ENCODE assay signal across 13 cellular contexts in the genomic region with DNA sequence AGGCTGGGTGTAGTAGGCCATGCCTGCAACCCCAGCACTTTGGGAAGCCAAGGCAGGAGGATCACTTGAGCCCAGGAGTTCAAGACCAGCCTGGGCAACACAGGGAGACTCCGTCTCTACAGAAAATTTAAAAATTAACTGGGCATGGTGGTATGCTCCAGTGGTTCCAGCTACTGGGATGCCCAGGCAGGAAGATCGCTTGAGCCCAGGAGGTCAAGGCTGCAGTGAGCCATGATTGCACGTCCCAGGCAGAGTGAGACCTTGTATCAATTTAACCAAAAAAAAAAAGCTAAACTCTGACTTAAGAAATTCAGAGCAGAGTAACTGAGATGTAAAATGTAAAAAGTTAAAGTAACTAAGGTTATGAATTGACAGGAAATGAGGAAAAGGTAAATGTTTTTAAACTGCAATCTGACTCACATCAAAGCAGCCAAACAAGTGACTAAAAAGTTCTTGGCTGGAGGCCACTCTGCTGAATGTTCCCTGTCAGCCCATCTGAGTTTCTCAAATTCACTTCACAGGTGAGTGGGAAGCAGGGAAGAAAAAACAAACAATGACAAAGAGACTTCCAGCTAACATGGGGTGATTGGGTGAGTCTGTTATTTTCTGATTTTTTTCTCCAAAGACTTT. TPM values are rescaled to one million over a fixed set of nuclear protein-coding genes. Genes with fewer than 3 reads are reported as not detected.
DNase-seq lines count a peak whose midpoint lies in the region; ATAC-seq and TF ChIP-seq lines count a peak whose summit lies in the region.
"Had no signal": no experiment of that assay in that cellular context is flagged by ENCODE, and none has a peak within 500 bp of the region (broad histone marks: within the 10 kb centered on the region; RNA-seq: fewer than 3 reads in every experiment).

No MANE protein-coding gene starts in this region.

- peak; percentile 45 for DNase-seq in A172 (ENCODE audit: low spot score)
- DNase-seq in ELR (ENCODE audit: low read depth): peak; percentile 47
- peak; percentile 60 for DNase-seq in kidney epithelial cell (ENCODE audit: low read depth)
- DNase-seq in NCI-H2081 treated with DMSO at 0.1 percent for 48 hours (lab: John Stamatoyannopoulos, UW): no peak
- DNase-seq in activated T-helper 1 cell treated with anti-CD3 and anti-CD28 coated beads, Interleukin-12 subunit alpha, Interleukin-12 subunit beta, Interleukin-2, Interleukin-4 antibody, amounts not matched to agents 30 ng/mL and 10 ng/mL and 1 ng/mL, durations not matched to agents 14 hours and 24 hours and 36 hours (ENCODE audit: low spot score): no peak
- no peak for DNase-seq in activated CD4-positive, alpha-beta memory T cell treated with anti-CD3 and anti-CD28 coated beads, Interleukin-2, amount 10 ng/mL, durations not matched to agents 7 days and 5 days
- DNase-seq: activated CD4-positive, alpha-beta T cell treated with anti-CD3 and anti-CD28 coated beads for 1 hour; left ventricle myocardium inferior; sigmoid colon had no signal

- CTCF ChIA-PET in activated CD4-positive, alpha-beta memory T cell treated with anti-CD3 and anti-CD28 coated beads, Interleukin-2, amount 10 ng/mL, durations not matched to agents 7 days and 5 days (lab: Charles Lee): no interaction called here

- H3K36me3 Mint-ChIP-seq in activated T-helper 1 cell treated with anti-CD3 and anti-CD28 coated beads, Interleukin-12 subunit alpha, Interleukin-12 subunit beta, Interleukin-2, Interleukin-4 antibody, amounts not matched to agents 30 ng/mL and 10 ng/mL and 1 ng/mL, durations not matched to agents 14 hours and 24 hours and 36 hours (ENCODE audit: low read depth): no peaks in the 10 kb centered on the region
- no peaks in the 10 kb centered on the region for H3K36me3 Mint-ChIP-seq in activated CD4-positive, alpha-beta memory T cell treated with anti-CD3 and anti-CD28 coated beads, Interleukin-2, amount 10 ng/mL, durations not matched to agents 7 days and 5 days (ENCODE audit: low read depth)
- no peaks in the 10 kb centered on the region for H3K36me3 Mint-ChIP-seq in stimulated activated memory B cell treated with anti-CD40 and anti-IgM and Interleukin-4, amounts not matched to agents 10 μg/mL and 1 μg/mL and 100 μg/mL, for 72 hours
- H3K36me3 Mint-ChIP-seq: activated naive CD8-positive, alpha-beta T cell; CD14-positive monocyte had no signal

- H3K27me3 ChIP-seq in kidney epithelial cell (ENCODE audit: control insufficient read depth, insufficient read depth, low read length): no peaks in the 10 kb centered on the region
- H3K27me3 ChIP-seq: sigmoid colon had no signal

- H3K27ac ChIP-seq in VCaP: peak overlapping the region; percentile 93
- H3K27ac ChIP-seq: left ventricle myocardium inferior, sigmoid colon had no signal

- H3K27me3 Mint-ChIP-seq in activated T-helper 1 cell treated with anti-CD3 and anti-CD28 coated beads, Interleukin-12 subunit alpha, Interleukin-12 subunit beta, Interleukin-2, Interleukin-4 antibody, amounts not matched to agents 30 ng/mL and 10 ng/mL and 1 ng/mL, durations not matched to agents 14 hours and 24 hours and 36 hours (ENCODE audit: insufficient read depth): no peaks in the 10 kb centered on the region
- no peaks in the 10 kb centered on the region for H3K27me3 Mint-ChIP-seq in activated CD4-positive, alpha-beta memory T cell treated with anti-CD3 and anti-CD28 coated beads, Interleukin-2, amount 10 ng/mL, durations not matched to agents 7 days and 5 days
- no peaks in the 10 kb centered on the region for H3K27me3 Mint-ChIP-seq in stimulated activated memory B cell treated with anti-CD40 and anti-IgM and Interleukin-4, amounts not matched to agents 10 μg/mL and 1 μg/mL and 100 μg/mL, for 72 hours
- H3K27me3 Mint-ChIP-seq: activated naive CD8-positive, alpha-beta T cell had no signal

- no peak overlapping the region for H3K27ac Mint-ChIP-seq in activated T-helper 1 cell treated with anti-CD3 and anti-CD28 coated beads, Interleukin-12 subunit alpha, Interleukin-12 subunit beta, Interleukin-2, Interleukin-4 antibody, amounts not matched to agents 30 ng/mL and 10 ng/mL and 1 ng/mL, durations not matched to agents 14 hours and 24 hours and 36 hours
- H3K27ac Mint-ChIP-seq in activated CD4-positive, alpha-beta memory T cell treated with anti-CD3 and anti-CD28 coated beads, Interleukin-2, amount 10 ng/mL, durations not matched to agents 7 days and 5 days: no peak overlapping the region
- no peak overlapping the region for H3K27ac Mint-ChIP-seq in stimulated activated memory B cell treated with anti-CD40 and anti-IgM and Interleukin-4, amounts not matched to agents 10 μg/mL and 1 μg/mL and 100 μg/mL, for 72 hours
- H3K27ac Mint-ChIP-seq: activated naive CD8-positive, alpha-beta T cell; CD14-positive monocyte had no signal

- ATAC-seq in stimulated activated memory B cell treated with anti-CD40 and anti-IgM and Interleukin-4, amounts not matched to agents 10 μg/mL and 1 μg/mL and 100 μg/mL, for 72 hours: no peak

- H3K4me3 ChIP-seq in kidney epithelial cell (ENCODE audit: low read depth, low read length): no peak overlapping the region
- H3K4me3 ChIP-seq: left ventricle myocardium inferior, sigmoid colon had no signal

- no peak overlapping the region for H3K4me3 Mint-ChIP-seq in activated T-helper 1 cell treated with anti-CD3 and anti-CD28 coated beads, Interleukin-12 subunit alpha, Interleukin-12 subunit beta, Interleukin-2, Interleukin-4 antibody, amounts not matched to agents 30 ng/mL and 10 ng/mL and 1 ng/mL, durations not matched to agents 14 hours and 24 hours and 36 hours
- H3K4me3 Mint-ChIP-seq in activated CD4-positive, alpha-beta memory T cell treated with anti-CD3 and anti-CD28 coated beads, Interleukin-2, amount 10 ng/mL, durations not matched to agents 7 days and 5 days: no peak overlapping the region
- H3K4me3 Mint-ChIP-seq in stimulated activated memory B cell treated with anti-CD40 and anti-IgM and Interleukin-4, amounts not matched to agents 10 μg/mL and 1 μg/mL and 100 μg/mL, for 72 hours: no peak overlapping the region
- H3K4me3 Mint-ChIP-seq: activated naive CD8-positive, alpha-beta T cell; CD14-positive monocyte had no signal

- intact Hi-C loops in activated T-helper 1 cell treated with anti-CD3 and anti-CD28 coated beads, Interleukin-12 subunit alpha, Interleukin-12 subunit beta, Interleukin-2, Interleukin-4 antibody, amounts not matched to agents 30 ng/mL and 10 ng/mL and 1 ng/mL, durations not matched to agents 14 hours and 24 hours and 36 hours (cut with micrococcal nuclease): no loop called here

- no peaks in the 10 kb centered on the region for H3K36me3 ChIP-seq in kidney epithelial cell (ENCODE audit: control insufficient read depth, insufficient read depth, low read length)
- H3K36me3 ChIP-seq: left ventricle myocardium inferior, sigmoid colon had no signal

- H3K9me3 Mint-ChIP-seq in activated T-helper 1 cell treated with anti-CD3 and anti-CD28 coated beads, Interleukin-12 subunit alpha, Interleukin-12 subunit beta, Interleukin-2, Interleukin-4 antibody, amounts not matched to agents 30 ng/mL and 10 ng/mL and 1 ng/mL, durations not matched to agents 14 hours and 24 hours and 36 hours: peaks cover 5% of the 10 kb centered on the region
- peaks cover 1% of the 10 kb centered on the region for H3K9me3 Mint-ChIP-seq in activated CD4-positive, alpha-beta memory T cell treated with anti-CD3 and anti-CD28 coated beads, Interleukin-2, amount 10 ng/mL, durations not matched to agents 7 days and 5 days
- H3K9me3 Mint-ChIP-seq in stimulated activated memory B cell treated with anti-CD40 and anti-IgM and Interleukin-4, amounts not matched to agents 10 μg/mL and 1 μg/mL and 100 μg/mL, for 72 hours: no peaks in the 10 kb centered on the region

- H3K4me1 Mint-ChIP-seq in activated T-helper 1 cell treated with anti-CD3 and anti-CD28 coated beads, Interleukin-12 subunit alpha, Interleukin-12 subunit beta, Interleukin-2, Interleukin-4 antibody, amounts not matched to agents 30 ng/mL and 10 ng/mL and 1 ng/mL, durations not matched to agents 14 hours and 24 hours and 36 hours (ENCODE audit: low read depth): no peaks in the 10 kb centered on the region
- no peaks in the 10 kb centered on the region for H3K4me1 Mint-ChIP-seq in activated CD4-positive, alpha-beta memory T cell treated with anti-CD3 and anti-CD28 coated beads, Interleukin-2, amount 10 ng/mL, durations not matched to agents 7 days and 5 days
- no peaks in the 10 kb centered on the region for H3K4me1 Mint-ChIP-seq in stimulated activated memory B cell treated with anti-CD40 and anti-IgM and Interleukin-4, amounts not matched to agents 10 μg/mL and 1 μg/mL and 100 μg/mL, for 72 hours
- H3K4me1 Mint-ChIP-seq: CD14-positive monocyte had no signal

- POLR2A ChIA-PET in activated CD4-positive, alpha-beta memory T cell treated with anti-CD3 and anti-CD28 coated beads, Interleukin-2, amount 10 ng/mL, durations not matched to agents 7 days and 5 days (lab: Charles Lee): no interaction called here

- TF ChIP-seq CTCF in VCaP (conservative IDR thresholded peaks at IDR 0.05) (no peak), kidney epithelial cell (IDR thresholded peaks at IDR 0.05; ENCODE audit: insufficient read depth, low read length, poor library complexity, severe bottlenecking) (no peak)

RNA-seq across cellular contexts. Expression of a gene that starts 21.3 kb away (rescaled TPM):
- 4.0 and 4.7 TPM in 2 replicates for total RNA-seq in A172 (2014; rRNA removed; shearing (Covaris generic))
- total RNA-seq in kidney epithelial cell: 4.3 and 7.2 TPM in 2 replicates
- total RNA-seq in activated T-helper 1 cell treated with anti-CD3 and anti-CD28 coated beads, Interleukin-12 subunit alpha, Interleukin-12 subunit beta, Interleukin-2, Interleukin-4 antibody, amounts not matched to agents 30 ng/mL and 10 ng/mL and 1 ng/mL, durations not matched to agents 14 hours and 24 hours and 36 hours: 0.23 TPM in 1 of 2 replicates, not detected in the other
- total RNA-seq in activated CD4-positive, alpha-beta memory T cell treated with anti-CD3 and anti-CD28 coated beads, Interleukin-2, amount 10 ng/mL, durations not matched to agents 7 days and 5 days: not detected

Comparison
In these comparisons a context has a peak if more than half of its experiments do, and no peak if none do; other contexts are left out.
1. DNase-seq: peak in A172 (single experiment), ELR (single experiment) and kidney epithelial cell (single experiment); none in NCI-H2081 treated with DMSO at 0.1 percent for 48 hours (single experiment), activated T-helper 1 cell treated with anti-CD3 and anti-CD28 coated beads, Interleukin-12 subunit alpha, Interleukin-12 subunit beta, Interleukin-2, Interleukin-4 antibody, amounts not matched to agents 30 ng/mL and 10 ng/mL and 1 ng/mL, durations not matched to agents 14 hours and 24 hours and 36 hours (single experiment) and activated CD4-positive, alpha-beta memory T cell treated with anti-CD3 and anti-CD28 coated beads, Interleukin-2, amount 10 ng/mL, durations not matched to agents 7 days and 5 days (single experiment).